ENCODE assay signal across 10 cellular contexts in genomic region chr12:91111366-91112321, GRCh38. TPM values are rescaled to one million over a fixed set of nuclear protein-coding genes. Genes with fewer than 3 reads are reported as not detected.
DNase-seq lines count a peak whose midpoint lies in the region; ATAC-seq and TF ChIP-seq lines count a peak whose summit lies in the region.
"Had no signal": no experiment of that assay in that cellular context is flagged by ENCODE, and none has a peak within 500 bp of the region (broad histone marks: within the 10 kb centered on the region; RNA-seq: fewer than 3 reads in every experiment).

A gene with protein sequence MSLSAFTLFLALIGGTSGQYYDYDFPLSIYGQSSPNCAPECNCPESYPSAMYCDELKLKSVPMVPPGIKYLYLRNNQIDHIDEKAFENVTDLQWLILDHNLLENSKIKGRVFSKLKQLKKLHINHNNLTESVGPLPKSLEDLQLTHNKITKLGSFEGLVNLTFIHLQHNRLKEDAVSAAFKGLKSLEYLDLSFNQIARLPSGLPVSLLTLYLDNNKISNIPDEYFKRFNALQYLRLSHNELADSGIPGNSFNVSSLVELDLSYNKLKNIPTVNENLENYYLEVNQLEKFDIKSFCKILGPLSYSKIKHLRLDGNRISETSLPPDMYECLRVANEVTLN (minus strand): TSS chr12:91111494. CDS start chr12:91108979, 2,515 bp downstream.

- H3K4me3 ChIP-seq in breast epithelium, result peak within 1 kb of the TSS; percentile 28 to 57 (median 41)
- no peak within 1 kb of the TSS for H3K4me3 ChIP-seq in mammary epithelial cell (replicated peaks in 1 of 3; ENCODE audit: insufficient read depth in 1 of 3, low read depth in 2 of 3, low read length in 3 of 3)
- peak within 1 kb of the TSS; percentile 51 for H3K4me3 ChIP-seq in fibroblast of mammary gland (ENCODE audit: control insufficient read depth, low read depth, low read length)
- no peak within 1 kb of the TSS for H3K4me3 ChIP-seq in neural progenitor cell

- no peak for TF ChIP-seq CTCF in breast epithelium (IDR thresholded peaks at IDR 0.05)
- no peak for TF ChIP-seq CTCF in mammary epithelial cell (conservative IDR thresholded peaks at IDR 0.05 in 1 of 2, IDR thresholded peaks at IDR 0.05 in 1 of 2; ENCODE audit: extremely low read depth in 1 of 2, insufficient read depth in 1 of 2, low read depth in 1 of 2, low read length in 2 of 2)
- TF ChIP-seq CTCF in fibroblast of mammary gland (conservative IDR thresholded peaks at IDR 0.05; ENCODE audit: control insufficient read depth, insufficient read depth, low read depth, low read length), result no peak
- TF ChIP-seq CTCF in neural progenitor cell (IDR thresholded peaks at IDR 0.05), result no peak

- CTCF ChIA-PET in mammary epithelial cell (lab: Charles Lee; ENCODE audit: low non-redundant PET), result no interaction called here
- CTCF ChIA-PET in activated CD8-positive, alpha-beta T cell treated with anti-CD3 and anti-CD28 coated beads, Interleukin-2, amount 10 ng/mL, durations not matched to agents 7 days and 5 days (lab: Charles Lee), result interaction anchor here (4.5 kb wide), 1 partner anchor 133 kb away, joined by 31 read pairs; no protein-coding TSS in a partner anchor

- H3K79me2 ChIP-seq in mammary epithelial cell (ENCODE audit: insufficient read depth, low read length) (no peaks in the 10 kb centered on the region), neural progenitor cell (ENCODE audit: low read depth) (no peaks in the 10 kb centered on the region)

- no peaks in the 10 kb centered on the region for H3K27me3 ChIP-seq in breast epithelium
- H3K27me3 ChIP-seq in mammary epithelial cell (ENCODE audit: insufficient read depth, low read length), result peaks cover 3% of the 10 kb centered on the region
- no peaks in the 10 kb centered on the region for H3K27me3 ChIP-seq in neural progenitor cell

- no peak for ATAC-seq in activated CD8-positive, alpha-beta T cell treated with anti-CD3 and anti-CD28 coated beads, Interleukin-2, amount 10 ng/mL, durations not matched to agents 7 days and 5 days
- ATAC-seq: naive thymus-derived CD8-positive, alpha-beta T cell had no signal

- H3K4me2 ChIP-seq in mammary epithelial cell (ENCODE audit: insufficient read depth, low read depth, low read length), result no peak within 1 kb of the TSS
- H3K4me2 ChIP-seq in neural progenitor cell, result no peak within 1 kb of the TSS

- H3K9me3 Mint-ChIP-seq in neural progenitor cell, result no peaks in the 10 kb centered on the region
- no peaks in the 10 kb centered on the region for H3K9me3 Mint-ChIP-seq in activated naive CD8-positive, alpha-beta T cell treated with anti-CD3 and anti-CD28 coated beads for 36 hours
- H3K9me3 Mint-ChIP-seq in activated CD8-positive, alpha-beta T cell treated with anti-CD3 and anti-CD28 coated beads, Interleukin-2, amount 10 ng/mL, durations not matched to agents 7 days and 5 days (ENCODE audit: insufficient read depth), result no peaks in the 10 kb centered on the region

- H3K36me3 ChIP-seq in breast epithelium (no peaks in the 10 kb centered on the region), mammary epithelial cell (ENCODE audit: insufficient read depth, low read length) (no peaks in the 10 kb centered on the region), neural progenitor cell (no peaks in the 10 kb centered on the region)

- H3K36me3 Mint-ChIP-seq in neural progenitor cell, result no peaks in the 10 kb centered on the region
- H3K36me3 Mint-ChIP-seq in activated naive CD8-positive, alpha-beta T cell treated with anti-CD3 and anti-CD28 coated beads for 36 hours, result no peaks in the 10 kb centered on the region
- H3K36me3 Mint-ChIP-seq in activated CD8-positive, alpha-beta T cell treated with anti-CD3 and anti-CD28 coated beads, Interleukin-2, amount 10 ng/mL, durations not matched to agents 7 days and 5 days (ENCODE audit: low read depth), result no peaks in the 10 kb centered on the region
- H3K36me3 Mint-ChIP-seq: naive thymus-derived CD8-positive, alpha-beta T cell had no signal

- peak within 1 kb of the TSS; percentile 57 to 80 for H3K27ac ChIP-seq in breast epithelium
- no peak within 1 kb of the TSS for H3K27ac ChIP-seq in mammary epithelial cell (ENCODE audit: insufficient read depth, low read depth, low read length)
- no peak within 1 kb of the TSS for H3K27ac ChIP-seq in neural progenitor cell

- H3K27me3 Mint-ChIP-seq in neural progenitor cell (ENCODE audit: insufficient read depth, low read depth), result no peaks in the 10 kb centered on the region
- peaks cover 10% of the 10 kb centered on the region for H3K27me3 Mint-ChIP-seq in activated naive CD8-positive, alpha-beta T cell treated with anti-CD3 and anti-CD28 coated beads for 36 hours
- H3K27me3 Mint-ChIP-seq in activated CD8-positive, alpha-beta T cell treated with anti-CD3 and anti-CD28 coated beads, Interleukin-2, amount 10 ng/mL, durations not matched to agents 7 days and 5 days (ENCODE audit: low read depth), result peaks cover 3% of the 10 kb centered on the region

- POLR2A ChIA-PET in activated CD8-positive, alpha-beta T cell treated with anti-CD3 and anti-CD28 coated beads, Interleukin-2, amount 10 ng/mL, durations not matched to agents 7 days and 5 days (lab: Charles Lee), result no interaction called here

- no peak within 1 kb of the TSS for H3K9ac ChIP-seq in mammary epithelial cell (ENCODE audit: insufficient read depth, low read length)
- H3K9ac ChIP-seq in neural progenitor cell, result no peak within 1 kb of the TSS

- in situ Hi-C loops in mammary epithelial cell (cut with MboI; ENCODE audit: low sequenced_read_pairs in 2 of 2), result no loop called here

- H3K4me1 ChIP-seq in breast epithelium (no peaks in the 10 kb centered on the region), mammary epithelial cell (ENCODE audit: insufficient read depth, low read length) (no peaks in the 10 kb centered on the region), neural progenitor cell (no peaks in the 10 kb centered on the region)

- H3K4me3 Mint-ChIP-seq in neural progenitor cell, result peak within 1 kb of the TSS; percentile 37
- no peak within 1 kb of the TSS for H3K4me3 Mint-ChIP-seq in activated naive CD8-positive, alpha-beta T cell treated with anti-CD3 and anti-CD28 coated beads for 36 hours
- H3K4me3 Mint-ChIP-seq in activated CD8-positive, alpha-beta T cell treated with anti-CD3 and anti-CD28 coated beads, Interleukin-2, amount 10 ng/mL, durations not matched to agents 7 days and 5 days, result no peak within 1 kb of the TSS
- H3K4me3 Mint-ChIP-seq: naive thymus-derived CD8-positive, alpha-beta T cell had no signal

- no TSS peak for BruUV-seq in mammary epithelial cell (replicated peaks; lab: Mats Ljungman, UMichigan)

- WGBS in mammary epithelial cell (ENCODE audit: low coverage, missing lambda C conversion rate), result 56% methylated on average over 7 of the region's 7 CpGs

- H3K27ac Mint-ChIP-seq in neural progenitor cell, result peak within 1 kb of the TSS; percentile 83
- H3K27ac Mint-ChIP-seq in activated naive CD8-positive, alpha-beta T cell treated with anti-CD3 and anti-CD28 coated beads for 36 hours, result no peak within 1 kb of the TSS
- no peak within 1 kb of the TSS for H3K27ac Mint-ChIP-seq in activated CD8-positive, alpha-beta T cell treated with anti-CD3 and anti-CD28 coated beads, Interleukin-2, amount 10 ng/mL, durations not matched to agents 7 days and 5 days
- H3K27ac Mint-ChIP-seq: naive thymus-derived CD8-positive, alpha-beta T cell had no signal

- dilution Hi-C loops in mammary epithelial cell (cut with HindIII; ENCODE audit: low sequenced_read_pairs), result no loop called here

- no peak for TF ChIP-seq POLR2A in breast epithelium (IDR thresholded peaks at IDR 0.05)

- H3K4me1 Mint-ChIP-seq in neural progenitor cell, result peaks cover 22% of the 10 kb centered on the region
- no peaks in the 10 kb centered on the region for H3K4me1 Mint-ChIP-seq in activated naive CD8-positive, alpha-beta T cell treated with anti-CD3 and anti-CD28 coated beads for 36 hours
- no peaks in the 10 kb centered on the region for H3K4me1 Mint-ChIP-seq in activated CD8-positive, alpha-beta T cell treated with anti-CD3 and anti-CD28 coated beads, Interleukin-2, amount 10 ng/mL, durations not matched to agents 7 days and 5 days (ENCODE audit: low read depth)
- H3K4me1 Mint-ChIP-seq: naive thymus-derived CD8-positive, alpha-beta T cell had no signal

- H3K9me3 ChIP-seq in breast epithelium (no peaks in the 10 kb centered on the region), mammary epithelial cell (replicated peaks; ENCODE audit: insufficient read depth, low read length) (no peaks in the 10 kb centered on the region), neural progenitor cell (ENCODE audit: low read depth) (no peaks in the 10 kb centered on the region)

- H2AFZ ChIP-seq in mammary epithelial cell (ENCODE audit: low read depth, low read length), result no peak within 1 kb of the TSS
- peak within 1 kb of the TSS; percentile 88 for H2AFZ ChIP-seq in neural progenitor cell (replicated peaks)

- intact Hi-C loops in breast epithelium (cut with DNase I; ENCODE audit: low total_unique reads), result no loop called here
- intact Hi-C loops in mammary epithelial cell (cut with micrococcal nuclease), result no loop called here

- H4K20me1 ChIP-seq in mammary epithelial cell (ENCODE audit: insufficient read depth, low read length) (no peaks in the 10 kb centered on the region), neural progenitor cell (ENCODE audit: low read depth) (no peaks in the 10 kb centered on the region)

- no peak for DNase-seq in breast epithelium (ENCODE audit: low spot score in 2 of 2)
- DNase-seq in mammary epithelial cell, result no peak
- peak; percentile 81 for DNase-seq in fibroblast of mammary gland (ENCODE audit: low read depth)
- DNase-seq in neural progenitor cell (ENCODE audit: low spot score), result peak; percentile 23
- DNase-seq in dermis blood vessel endothelial cell, result no peak
- DNase-seq in activated naive CD8-positive, alpha-beta T cell treated with anti-CD3 and anti-CD28 coated beads for 36 hours, result no peak
- DNase-seq in DMS53 treated with DMSO at 0.1 percent for 48 hours (lab: John Stamatoyannopoulos, UW; ENCODE audit: unreplicated experiment), result no peak
- DNase-seq in activated CD8-positive, alpha-beta T cell treated with anti-CD3 and anti-CD28 coated beads, Interleukin-2, amount 10 ng/mL, durations not matched to agents 7 days and 5 days, result no peak
- DNase-seq: naive thymus-derived CD8-positive, alpha-beta T cell; NCI-H1105 treated with DMSO at 0.1 percent for 48 hours had no signal

- H3F3A ChIP-seq in neural progenitor cell (ENCODE audit: low read depth), result no peaks in the 10 kb centered on the region

RNA-seq across cellular contexts. Expression of the gene that starts here (rescaled TPM):
- total RNA-seq in breast epithelium (100 to 1,000 TPM; 180 to 449 (median 183) TPM), mammary epithelial cell (1 to 10 TPM in 1 of 2 donors, not detected in 1; 1.5 TPM), neural progenitor cell (ENCODE audit: low replicate concordance) (0.19 TPM in 1 of 2 replicates, not detected in the other), dermis blood vessel endothelial cell (under 0.01 and 0.65 TPM in 2 replicates)
- not detected for polyA plus RNA-seq in mammary epithelial cell
- polyA minus RNA-seq in mammary epithelial cell, result not detected
- not detected for total RNA-seq in activated naive CD8-positive, alpha-beta T cell treated with anti-CD3 and anti-CD28 coated beads for 36 hours
- not detected for total RNA-seq in activated CD8-positive, alpha-beta T cell treated with anti-CD3 and anti-CD28 coated beads, Interleukin-2, amount 10 ng/mL, durations not matched to agents 7 days and 5 days
- total RNA-seq: naive thymus-derived CD8-positive, alpha-beta T cell had no signal
- polyA plus RNA-seq: naive thymus-derived CD8-positive, alpha-beta T cell had no signal

Comparison
In these comparisons a context has a peak if more than half of its experiments do, and no peak if none do; other contexts are left out.
1. RNA of the gene that starts here (total RNA-seq): 180 to 449 TPM in breast epithelium; 1.5 TPM in mammary epithelial cell, 0.19 TPM in neural progenitor cell, under 0.01 to 0.65 TPM in dermis blood vessel endothelial cell, not detected in activated naive CD8-positive, alpha-beta T cell treated with anti-CD3 and anti-CD28 coated beads for 36 hours and not detected in activated CD8-positive, alpha-beta T cell treated with anti-CD3 and anti-CD28 coated beads, Interleukin-2, amount 10 ng/mL, durations not matched to agents 7 days and 5 days; every median in the first group is over 10 times any median in the second.
2. H3K27ac ChIP-seq: peak in breast epithelium (2 of 2); none in mammary epithelial cell (single experiment) and neural progenitor cell (single experiment).
3. H3K4me3 ChIP-seq: peak in breast epithelium (3 of 3) and fibroblast of mammary gland (single experiment); none in mammary epithelial cell (0 of 3) and neural progenitor cell (single experiment).
4. Peak in DNase-seq in neural progenitor cell; RNA of the gene not detected or under 1 TPM.